ENCODE assay signal across 8 cellular contexts in genomic region chr22:30591588-30592359, GRCh38. TPM values are rescaled to one million over a fixed set of nuclear protein-coding genes. Genes with fewer than 3 reads are reported as not detected.
DNase-seq lines count a peak whose midpoint lies in the region; ATAC-seq and TF ChIP-seq lines count a peak whose summit lies in the region.

Gene PES1, minus strand, starts transcription at chr22:30591910. Its CDS starts 77 bp downstream, at chr22:30591833.

- peak; percentile 94 for ATAC-seq in HG02623 (IDR thresholded peaks at IDR 0.05; ENCODE audit: unreplicated experiment)
- ATAC-seq in omental fat pad (ENCODE audit: low FRiP score) = peak; percentile 99

- no peaks in the 10 kb centered on the region for H3K9me3 ChIP-seq in testis

- no peak for TF ChIP-seq POLR2A in testis (IDR thresholded peaks at IDR 0.05)

- H3K27ac Mint-ChIP-seq in activated naive CD8-positive, alpha-beta T cell treated with anti-CD3 and anti-CD28 coated beads for 36 hours = no peak within 1 kb of the TSS

- H3K9me3 Mint-ChIP-seq in activated naive CD8-positive, alpha-beta T cell treated with anti-CD3 and anti-CD28 coated beads for 36 hours = no peaks in the 10 kb centered on the region

- H3K27me3 ChIP-seq in testis = no peaks in the 10 kb centered on the region

- peak within 1 kb of the TSS; percentile 85 to 90 for H3K4me3 ChIP-seq in testis

- H3K36me3 ChIP-seq in testis (ENCODE audit: low read depth, missing control alignments) = no peaks in the 10 kb centered on the region

- no peak within 1 kb of the TSS for H3K4me3 Mint-ChIP-seq in activated naive CD8-positive, alpha-beta T cell treated with anti-CD3 and anti-CD28 coated beads for 36 hours

- TF ChIP-seq CTCF in GM10266 (IDR thresholded peaks at IDR 0.05; ENCODE audit: control insufficient read depth, insufficient read depth, low read depth, missing control alignments) = no peak
- no peak for TF ChIP-seq CTCF in omental fat pad (IDR thresholded peaks at IDR 0.05)
- TF ChIP-seq CTCF in testis (IDR thresholded peaks at IDR 0.05) = no peak

- H3K27me3 Mint-ChIP-seq in activated naive CD8-positive, alpha-beta T cell treated with anti-CD3 and anti-CD28 coated beads for 36 hours = peaks cover 12% of the 10 kb centered on the region

- WGBS in testis, 2 donors = 1% methylated on average over 49 of the region's 49 CpGs

- peaks cover 26% of the 10 kb centered on the region for H3K36me3 Mint-ChIP-seq in activated naive CD8-positive, alpha-beta T cell treated with anti-CD3 and anti-CD28 coated beads for 36 hours

- intact Hi-C loops in testis (cut with DNase I; ENCODE audit: low total_unique reads) = no loop called here

- peak within 1 kb of the TSS; percentile 85 to 88 for H3K27ac ChIP-seq in testis

- H3K4me1 Mint-ChIP-seq in activated naive CD8-positive, alpha-beta T cell treated with anti-CD3 and anti-CD28 coated beads for 36 hours = peaks cover 14% of the 10 kb centered on the region

- DNase-seq in GM10266 (ENCODE audit: extremely low spot score) (peak; percentile 97), NCI-H1105 (lab: John Stamatoyannopoulos, UW) (peak; percentile 95), SKM-1 (lab: John Stamatoyannopoulos, UW; ENCODE audit: unreplicated experiment) (peak; percentile 97), glomerular visceral epithelial cell (ENCODE audit: extremely low spot score) (peak; percentile 96), omental fat pad (ENCODE audit: low spot score) (peak; percentile 92), testis (peak; percentile 98)
- peak; percentile 93 for DNase-seq in activated naive CD8-positive, alpha-beta T cell treated with anti-CD3 and anti-CD28 coated beads for 36 hours

- H3K4me1 ChIP-seq in testis = peaks cover 12% of the 10 kb centered on the region

RNA-seq across cellular contexts. Expression of gene PES1, which starts in this region (rescaled TPM):
- total RNA-seq in activated naive CD8-positive, alpha-beta T cell treated with anti-CD3 and anti-CD28 coated beads for 36 hours = 100 to 1,000 TPM; 196 to 199 TPM
- 10 to 100 TPM; 50.9 to 99.2 (median 54.0) TPM for total RNA-seq in omental fat pad
- total RNA-seq in testis = 10 to 100 TPM; 96.5 to 99.4 TPM
- 80.3 TPM for polyA plus RNA-seq in testis (ENCODE audit: insufficient read depth, low read depth, low replicate concordance)

Comparison
In these comparisons a context has a peak if more than half of its experiments do, and no peak if none do; other contexts are left out.
1. Peak in every context shown above with its lines: DNase-seq, ATAC-seq, H3K4me3 ChIP-seq and H3K27ac ChIP-seq.